Comparison of ENCODE assay signal across 11 cellular contexts in the genomic region with DNA sequence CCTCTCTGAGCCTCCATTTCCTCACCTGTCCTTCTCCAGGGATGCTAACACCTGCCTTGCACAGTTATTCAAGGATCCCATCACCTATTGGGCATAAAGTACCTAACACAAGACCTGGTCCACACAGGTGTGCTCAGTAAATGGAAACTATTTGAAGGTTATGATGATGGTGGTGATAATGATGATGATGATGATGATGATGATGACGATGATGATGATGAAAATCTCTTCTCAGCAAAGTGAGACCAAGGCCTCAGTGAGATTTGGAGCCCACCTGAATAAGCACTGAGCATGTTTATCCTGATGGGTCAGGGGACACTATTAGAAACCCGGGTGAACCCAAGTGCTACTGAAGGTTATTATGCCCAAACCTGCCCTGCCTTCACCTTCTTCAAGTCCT.
"Had no signal": no experiment of that assay in that cellular context is flagged by ENCODE, and none has a peak within 500 bp of the region (broad histone marks: within the 10 kb centered on the region; RNA-seq: fewer than 3 reads in every experiment).

No MANE protein-coding gene starts in this region.

- H3K9ac ChIP-seq: GM23248 had no signal

- H3K9me3 ChIP-seq: HAP-1 had no signal

- FAIRE-seq: H1, H54 had no signal

- H3K4me2 ChIP-seq: GM23338 had no signal

- H3K4me3 ChIP-seq: GM23248, GM23338, HAP-1 had no signal

- ATAC-seq: GM23338, HCT116 had no signal

- H3K27ac ChIP-seq: GM23248 had no signal

- H2AFZ ChIP-seq: GM23248, GM23338 had no signal

- H3K4me1 ChIP-seq: HAP-1 had no signal

- DNase-seq: GM23248, GOT3, H7, H9, HCEC 1CT, HFFc6 had no signal

- H3K36me3 ChIP-seq: HAP-1 had no signal
